ENCODE assay signal across 21 cellular contexts in genomic region chr13:66673401-66673800, GRCh38.
DNase-seq lines count a peak whose midpoint lies in the region; TF ChIP-seq lines count a peak whose summit lies in the region.
"Had no signal": no experiment of that assay in that cellular context is flagged by ENCODE, and none has a peak within 500 bp of the region (broad histone marks: within the 10 kb centered on the region; RNA-seq: fewer than 3 reads in every experiment).

No MANE protein-coding gene starts in this region.

- H3K4me3 ChIP-seq in OCI-LY1 (ENCODE audit: low read depth, low read length, poor library complexity, severe bottlenecking): no peak overlapping the region
- no peak overlapping the region for H3K4me3 ChIP-seq in osteoblast (ENCODE audit: insufficient read depth, low read length)
- H3K4me3 ChIP-seq: heart right ventricle, thoracic aorta had no signal

- no peaks in the 10 kb centered on the region for H3K4me1 Mint-ChIP-seq in activated naive CD4-positive, alpha-beta T cell treated with anti-CD3 and anti-CD28 coated beads, Interleukin-2, amount 10 ng/mL, durations not matched to agents 7 days and 5 days
- H3K4me1 Mint-ChIP-seq: central memory CD8-positive, alpha-beta T cell had no signal

- H3K36me3 Mint-ChIP-seq in activated naive CD4-positive, alpha-beta T cell treated with anti-CD3 and anti-CD28 coated beads, Interleukin-2, amount 10 ng/mL, durations not matched to agents 7 days and 5 days: no peaks in the 10 kb centered on the region
- H3K36me3 Mint-ChIP-seq: activated naive CD4-positive, alpha-beta T cell treated with anti-CD3 and anti-CD28 coated beads, Interleukin-2, amount 50 U/mL, for 72 hours had no signal

- H3K9me3 ChIP-seq in OCI-LY1 (ENCODE audit: low read length) (peaks cover 14% of the 10 kb centered on the region; the same call in 1 of the 2 replicates), osteoblast (ENCODE audit: low read depth, low read length) (no peaks in the 10 kb centered on the region)
- H3K9me3 ChIP-seq: thoracic aorta had no signal

- H3K27ac ChIP-seq in OCI-LY1 (ENCODE audit: low read depth, low read length, poor library complexity, severe bottlenecking) (no peak overlapping the region), osteoblast (ENCODE audit: low read depth, low read length) (peak overlapping the region; percentile 20)
- H3K27ac ChIP-seq: heart right ventricle, thoracic aorta had no signal

- peaks cover 1% of the 10 kb centered on the region for H3K9me3 Mint-ChIP-seq in activated naive CD4-positive, alpha-beta T cell treated with anti-CD3 and anti-CD28 coated beads, Interleukin-2, amount 10 ng/mL, durations not matched to agents 7 days and 5 days

- H3K27me3 ChIP-seq in OCI-LY1 (ENCODE audit: insufficient read depth, low read length) (no peaks in the 10 kb centered on the region), osteoblast (ENCODE audit: insufficient read depth, low read length) (no peaks in the 10 kb centered on the region)
- H3K27me3 ChIP-seq: heart right ventricle had no signal

- no peaks in the 10 kb centered on the region for H4K20me1 ChIP-seq in OCI-LY1 (ENCODE audit: insufficient read depth, low read length)
- H4K20me1 ChIP-seq in osteoblast (ENCODE audit: insufficient read depth, low read length): no peaks in the 10 kb centered on the region

- H3K79me2 ChIP-seq in OCI-LY1 (ENCODE audit: insufficient read depth, low read length) (no peaks in the 10 kb centered on the region), osteoblast (ENCODE audit: insufficient read depth, low read length) (no peaks in the 10 kb centered on the region)

- TF ChIP-seq CTCF in OCI-LY1 (IDR thresholded peaks at IDR 0.05; ENCODE audit: low read length): no peak
- TF ChIP-seq CTCF in osteoblast (IDR thresholded peaks at IDR 0.05; ENCODE audit: extremely low read depth, low read depth, low read length): no peak

- H3K4me3 Mint-ChIP-seq in activated naive CD4-positive, alpha-beta T cell treated with anti-CD3 and anti-CD28 coated beads, Interleukin-2, amount 10 ng/mL, durations not matched to agents 7 days and 5 days: no peak overlapping the region
- H3K4me3 Mint-ChIP-seq: CD4-positive, alpha-beta T cell; central memory CD8-positive, alpha-beta T cell had no signal

- H3K9ac ChIP-seq in OCI-LY1 (ENCODE audit: low read length): no peak overlapping the region

- no peak overlapping the region for H3K27ac Mint-ChIP-seq in activated naive CD4-positive, alpha-beta T cell treated with anti-CD3 and anti-CD28 coated beads, Interleukin-2, amount 10 ng/mL, durations not matched to agents 7 days and 5 days
- H3K27ac Mint-ChIP-seq: activated naive CD4-positive, alpha-beta T cell treated with anti-CD3 and anti-CD28 coated beads, Interleukin-2, amount 50 U/mL, for 72 hours; CD4-positive, alpha-beta T cell had no signal

- CTCF ChIA-PET in activated naive CD4-positive, alpha-beta T cell treated with anti-CD3 and anti-CD28 coated beads, Interleukin-2, amount 10 ng/mL, durations not matched to agents 7 days and 5 days (lab: Charles Lee): no interaction called here

- DNase-seq in EL (peak; percentile 85), fibroblast of gingiva (ENCODE audit: low read depth) (peak; percentile 99), osteoblast (ENCODE audit: insufficient read length, low spot score, missing footprints) (peak; percentile 48), HPDE6-E6E7 (ENCODE audit: extremely low spot score) (no peak), LoVo (ENCODE audit: low spot score) (no peak)
- no peak for DNase-seq in activated naive CD4-positive, alpha-beta T cell treated with anti-CD3 and anti-CD28 coated beads, Interleukin-2, amount 10 ng/mL, durations not matched to agents 7 days and 5 days
- DNase-seq in activated CD4-positive, alpha-beta T cell treated with anti-CD3 and anti-CD28 coated beads, Interleukin-2, amount 50 U/mL, for 1 hour: no peak
- DNase-seq: activated CD4-positive, alpha-beta T cell treated with anti-CD3 and anti-CD28 coated beads for 4 hours; activated T-cell treated with anti-CD3 and anti-CD28 coated beads for 4 hours; CD4-positive, alpha-beta T cell; DND-41; heart right ventricle; islet precursor cell; SHP77; stimulated activated CD4-positive, alpha-beta T cell treated with anti-CD3 and anti-CD28 coated beads, Interleukin-4, amount 100 ng/mL, for 1 hour; stimulated activated CD8-positive, alpha-beta memory T cell treated with anti-CD3 and anti-CD28 coated beads, Interleukin-4, amount 100 ng/mL, for 48 hours; T-helper 9 cell had no signal

- no peaks in the 10 kb centered on the region for H3K27me3 Mint-ChIP-seq in activated naive CD4-positive, alpha-beta T cell treated with anti-CD3 and anti-CD28 coated beads, Interleukin-2, amount 10 ng/mL, durations not matched to agents 7 days and 5 days
- H3K27me3 Mint-ChIP-seq: CD4-positive, alpha-beta T cell; central memory CD8-positive, alpha-beta T cell had no signal

- H3K4me2 ChIP-seq in OCI-LY1 (ENCODE audit: low read length) (no peak overlapping the region), osteoblast (ENCODE audit: insufficient read depth, low read length) (peak overlapping the region; percentile 4)

- no peaks in the 10 kb centered on the region for H3F3A ChIP-seq in OCI-LY1 (ENCODE audit: insufficient read depth, low read length)

- no peaks in the 10 kb centered on the region for H3K9me2 ChIP-seq in OCI-LY1 (ENCODE audit: low read depth, low read length)

- H2AFZ ChIP-seq in OCI-LY1 (ENCODE audit: low read length) (peak overlapping the region; percentile 46; the same call in 1 of the 2 replicates), osteoblast (ENCODE audit: low read length) (no peak overlapping the region)

- no peaks in the 10 kb centered on the region; the same call in 1 of the 2 replicates for H3K36me3 ChIP-seq in OCI-LY1 (ENCODE audit: insufficient read depth, low read length)
- no peaks in the 10 kb centered on the region for H3K36me3 ChIP-seq in osteoblast (ENCODE audit: insufficient read depth, low read length)
- H3K36me3 ChIP-seq: heart right ventricle, thoracic aorta had no signal

- peaks cover 6% of the 10 kb centered on the region for H3K4me1 ChIP-seq in OCI-LY1 (ENCODE audit: insufficient read depth, low read length, severe bottlenecking)
- peaks cover 5% of the 10 kb centered on the region for H3K4me1 ChIP-seq in osteoblast (ENCODE audit: insufficient read depth, low read length)
- H3K4me1 ChIP-seq: heart right ventricle had no signal

Comparison
In these comparisons a context has a peak if more than half of its experiments do, and no peak if none do; other contexts are left out.
1. DNase-seq: peak in EL (single experiment), fibroblast of gingiva (single experiment) and osteoblast (single experiment); none in activated naive CD4-positive, alpha-beta T cell treated with anti-CD3 and anti-CD28 coated beads, Interleukin-2, amount 10 ng/mL, durations not matched to agents 7 days and 5 days (single experiment), HPDE6-E6E7 (single experiment), LoVo (single experiment) and activated CD4-positive, alpha-beta T cell treated with anti-CD3 and anti-CD28 coated beads, Interleukin-2, amount 50 U/mL, for 1 hour (single experiment).